ENCODE assay signal across 8 cellular contexts in genomic region chr3:58305882-58306661, GRCh38. TPM values are rescaled to one million over a fixed set of nuclear protein-coding genes. Genes with fewer than 3 reads are reported as not detected.
DNase-seq lines count a peak whose midpoint lies in the region; TF ChIP-seq lines count a peak whose summit lies in the region.

Gene HTD2, plus strand, starts transcription at chr3:58306520. Its CDS starts 11,094 bp downstream, at chr3:58317614.
Gene RPP14, plus strand, starts transcription at chr3:58306245. Its CDS starts 4,085 bp downstream, at chr3:58310330.

- peak; percentile 96 to 97 for DNase-seq in Caco-2
- peak; percentile 95 for DNase-seq in GM20000 (ENCODE audit: low spot score)
- peak; percentile 96 for DNase-seq in HT-29 (ENCODE audit: low spot score)
- DNase-seq in NK-92 treated with Interleukin-12 subunit alpha and Interleukin-12 subunit beta, amount 100 ng/mL, for 24 hours (lab: John Stamatoyannopoulos, UW): peak; percentile 92
- peak; percentile 96 for DNase-seq in effector CD8-positive, alpha-beta T cell (lab: John Stamatoyannopoulos, UW)
- DNase-seq in lung microvascular endothelial cell (ENCODE audit: low read depth in 2 of 2): peak; percentile 98 to 99
- peak; percentile 97 to 99 (median 98) for DNase-seq in stimulated activated CD4-positive, alpha-beta T cell treated with anti-CD3 and anti-CD28 coated beads, TNF-alpha, amount 100 ng/mL, for 48 hours (ENCODE audit: low read depth in 3 of 3)

- BruUV-seq in Caco-2 (replicated peaks; lab: Mats Ljungman, UMichigan): TSS peak; percentile 57

- H3K27ac Mint-ChIP-seq in Caco-2 (ENCODE audit: unreplicated experiment): peak within 1 kb of the TSS; percentile 99

- peak within 1 kb of the TSS; percentile 99 for H3K4me3 Mint-ChIP-seq in Caco-2 (ENCODE audit: unreplicated experiment)

- POLR2A ChIA-PET in Caco-2 (lab: Charles Lee): interaction anchor here (0.5 to 1.4 kb wide), 12 partner anchors 19 to 708 kb away, joined by 3 to 6 read pairs (median 4); partner anchors contain the start of gene ARF4
- POLR2A ChIA-PET in activated CD8-positive, alpha-beta memory T cell treated with anti-CD3 and anti-CD28 coated beads for 36 hours (lab: Charles Lee): interaction anchor here (0.6 to 2.2 kb wide), 10 partner anchors 14 to 243 kb away, joined by 3 to 12 read pairs (median 4); partner anchors contain the start of genes ABHD6, KCTD6, PDHB and PXK

- H3K9me3 Mint-ChIP-seq in Caco-2 (ENCODE audit: unreplicated experiment): no peaks in the 10 kb centered on the region

- H3K36me3 ChIP-seq in Caco-2 (ENCODE audit: control insufficient read depth, insufficient read depth, low read length): peaks cover 2% of the 10 kb centered on the region; the same call in 1 of the 2 replicates

- peaks cover 3% of the 10 kb centered on the region; the same call in 1 of the 2 replicates for H3K9me3 ChIP-seq in Caco-2

- H3K27me3 ChIP-seq in Caco-2 (replicated peaks; ENCODE audit: control insufficient read depth, insufficient read depth, low read length): no peaks in the 10 kb centered on the region

- CTCF ChIA-PET in Caco-2 (lab: Charles Lee): interaction anchor here (0.6 to 2.5 kb wide), 25 partner anchors 10 to 1132 kb away, joined by 3 to 34 read pairs (median 4); partner anchors contain the start of genes ABHD6, FLNB and PXK
- CTCF ChIA-PET in activated CD8-positive, alpha-beta memory T cell treated with anti-CD3 and anti-CD28 coated beads for 36 hours (lab: Charles Lee): interaction anchor here (0.7 to 4.5 kb wide), 30 partner anchors 8 to 322 kb away, joined by 3 to 26 read pairs (median 5); partner anchors contain the start of genes ABHD6, ACOX2, KCTD6 and PXK

- peaks cover 41% of the 10 kb centered on the region for H3K36me3 Mint-ChIP-seq in Caco-2 (ENCODE audit: insufficient read depth, unreplicated experiment)

- H3K4me1 Mint-ChIP-seq in Caco-2 (ENCODE audit: low read depth, unreplicated experiment): peaks cover 7% of the 10 kb centered on the region

- 0 out of 2 replicates have a peak, but pooled peaks cover 10% of the 10 kb centered on the region for H3K4me1 ChIP-seq in Caco-2

- TF ChIP-seq CTCF in Caco-2 (IDR thresholded peaks at IDR 0.05; ENCODE audit: insufficient read depth in 1 of 2, low read depth in 1 of 2, low read length in 1 of 2, severe bottlenecking in 1 of 2, unreplicated experiment in 1 of 2) (peak; percentile 74 to 92), GM20000 (IDR thresholded peaks at IDR 0.05; ENCODE audit: extremely low read depth, missing control alignments) (peak; percentile 96)

- H3K27me3 Mint-ChIP-seq in Caco-2 (ENCODE audit: insufficient read depth, unreplicated experiment): no peaks in the 10 kb centered on the region

- intact Hi-C loops in Caco-2 (cut with micrococcal nuclease; ENCODE audit: unreplicated experiment): loop anchor here (2.0 kb wide), 3 partner anchors 57 to 227 kb away; partner anchors contain the start of gene ABHD6

- peak within 1 kb of the TSS; percentile 54 for H3K4me3 ChIP-seq in Caco-2 (ENCODE audit: low read depth, low read length)

RNA-seq across cellular contexts. Expression of gene HTD2, which starts in this region (rescaled TPM):
- total RNA-seq in Caco-2 (2022) (8.2 and 13.2 TPM in 2 replicates), lung microvascular endothelial cell (4.4 and 5.6 TPM in 2 replicates)
- total RNA-seq in HT-29 (2014; rRNA removed; shearing (Covaris generic)): 0.34 and 1.3 TPM in 2 replicates
- 10 to 100 TPM; 11.5 to 12.3 TPM for total RNA-seq in activated CD8-positive, alpha-beta memory T cell treated with anti-CD3 and anti-CD28 coated beads for 36 hours

RNA-seq across cellular contexts. Expression of gene RPP14, which starts in this region (rescaled TPM):
- total RNA-seq in Caco-2 (2022) (19.2 and 24.7 TPM in 2 replicates), lung microvascular endothelial cell (11.8 and 12.3 TPM in 2 replicates)
- 6.5 and 8.1 TPM in 2 replicates for total RNA-seq in HT-29 (2014; rRNA removed; shearing (Covaris generic))
- total RNA-seq in activated CD8-positive, alpha-beta memory T cell treated with anti-CD3 and anti-CD28 coated beads for 36 hours: 10 to 100 TPM; 24.9 to 26.7 TPM

Comparison
In these comparisons a context has a peak if more than half of its experiments do, and no peak if none do; other contexts are left out.
1. Peak in every context shown above with its lines: DNase-seq and H3K4me3 ChIP-seq.